11 cellular contexts compared by ENCODE assay signal in genomic region chr18:11751305-11752115, GRCh38.
A peak's percentile ranks its signal among the peaks of the same experiment; 100 is the strongest.
DNase-seq lines count a peak whose midpoint lies in the region; ATAC-seq and TF ChIP-seq lines count a peak whose summit lies in the region.
"Had no signal": no experiment of that assay in that cellular context is flagged by ENCODE, and none has a peak within 500 bp of the region (broad histone marks: within the 10 kb centered on the region; RNA-seq: fewer than 3 reads in every experiment).

No MANE protein-coding gene starts in this region.

- TF ChIP-seq CTCF in GM10266 (IDR thresholded peaks at IDR 0.05; ENCODE audit: control insufficient read depth, insufficient read depth, low read depth, missing control alignments) (no peak), astrocyte of the cerebellum (IDR thresholded peaks at IDR 0.05; ENCODE audit: low read depth, low read length, missing control alignments) (no peak), prostate gland (IDR thresholded peaks at IDR 0.05) (no peak)

- intact Hi-C loops in prostate gland (cut with DNase I), result no loop called here

- in situ Hi-C loops in astrocyte of the cerebellum (cut with HindIII; ENCODE audit: low sequenced_read_pairs), result no loop called here

- H3K4me3 ChIP-seq in astrocyte of the cerebellum (ENCODE audit: low read depth, low read length) (peak overlapping the region; percentile 14), iPS DF 6.9 (ENCODE audit: low read length) (peak overlapping the region; percentile 51; the same call in 1 of the 2 replicates), prostate gland (peak overlapping the region; percentile 13 to 34)

- ATAC-seq in HG02981 (IDR thresholded peaks at IDR 0.05; ENCODE audit: unreplicated experiment), result no peak

- no peak for TF ChIP-seq POLR2A in prostate gland (IDR thresholded peaks at IDR 0.05)

- H3K9me3 ChIP-seq in iPS DF 6.9 (ENCODE audit: control insufficient read depth, insufficient read depth, low read length) (no peaks in the 10 kb centered on the region), prostate gland (no peaks in the 10 kb centered on the region)

- WGBS in iPS DF 6.9 (ENCODE audit: insufficient coverage, insufficient read length), result no CpG with 5 or more reads among the region's 84 CpGs
- 9% methylated on average over 61 of the region's 84 CpGs for WGBS in prostate gland

- H3K27ac ChIP-seq in iPS DF 6.9 (ENCODE audit: low read length), result no peak overlapping the region
- H3K27ac ChIP-seq in prostate gland, result no peak overlapping the region

- H3K27me3 ChIP-seq in iPS DF 6.9 (ENCODE audit: control insufficient read depth, insufficient read depth, low read length) (peaks cover 2% of the 10 kb centered on the region; the same call in 1 of the 2 replicates), prostate gland (replicated peaks; ENCODE audit: insufficient read depth) (no peaks in the 10 kb centered on the region)

- H3K4me1 ChIP-seq in iPS DF 6.9 (ENCODE audit: control insufficient read depth, insufficient read depth, low read length), result no peaks in the 10 kb centered on the region
- H3K4me1 ChIP-seq in prostate gland (replicated peaks), result no peaks in the 10 kb centered on the region

- H3K36me3 ChIP-seq in iPS DF 6.9 (ENCODE audit: control insufficient read depth, insufficient read depth, low read length) (no peaks in the 10 kb centered on the region), prostate gland (no peaks in the 10 kb centered on the region)

- DNase-seq in GM10266 (ENCODE audit: extremely low spot score) (peak; percentile 38), astrocyte of the cerebellum (ENCODE audit: low read depth) (no peak), iPS DF 6.9 (ENCODE audit: low read depth, low spot score) (no peak), prostate gland (ENCODE audit: low spot score) (no peak), AML-193 (lab: John Stamatoyannopoulos, UW) (no peak), mesenteric fat pad (ENCODE audit: low spot score) (no peak), NCI-H2107 treated with DMSO at 0.1 percent for 48 hours (lab: John Stamatoyannopoulos, UW; ENCODE audit: unreplicated experiment) (no peak)
- DNase-seq: DMS79, NCI-H1436 treated with DMSO at 0.1 percent for 48 hours, SW 1271 had no signal
